ENCODE assay signal across 7 cellular contexts in the genomic region with DNA sequence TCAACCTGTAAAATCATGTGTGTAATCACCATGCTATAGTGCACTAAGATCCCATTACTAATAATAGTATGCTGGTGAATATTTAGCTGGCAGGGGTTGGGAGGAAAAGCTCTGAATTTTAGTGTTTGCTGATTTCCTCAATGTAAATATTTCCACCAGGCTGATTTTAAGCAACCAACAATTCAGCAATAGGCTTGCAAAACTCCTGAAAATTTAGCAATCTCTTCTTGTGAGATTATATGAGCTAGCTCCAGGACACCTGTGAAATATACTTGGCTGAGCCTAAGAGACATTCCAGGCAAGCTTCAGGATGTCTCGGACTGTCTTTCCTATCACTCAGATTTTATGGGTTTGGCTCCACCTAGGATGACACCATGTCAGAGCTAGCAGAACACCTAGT.
"Had no signal": no experiment of that assay in that cellular context is flagged by ENCODE, and none has a peak within 500 bp of the region (broad histone marks: within the 10 kb centered on the region; RNA-seq: fewer than 3 reads in every experiment).

No MANE protein-coding gene starts in this region.

- FAIRE-seq: HTR-8/SVneo had no signal

- H3K4me3 ChIP-seq: GM23248, HAP-1 had no signal

- H2AFZ ChIP-seq: GM23248 had no signal

- H3K4me1 ChIP-seq: HAP-1 had no signal

- H3K9ac ChIP-seq: GM23248 had no signal

- H3K27ac ChIP-seq: GM23248 had no signal

- DNase-seq: GM23248, GOT3, H7, HFFc6, KG1 had no signal

- H3K36me3 ChIP-seq: HAP-1 had no signal
